Comparison of ENCODE assay signal across 25 cellular contexts in genomic region chr6:30801950-30802349, GRCh38. TPM values are rescaled to one million over a fixed set of nuclear protein-coding genes. Genes with fewer than 3 reads are reported as not detected.
DNase-seq lines count a peak whose midpoint lies in the region; ATAC-seq, FAIRE-seq and TF ChIP-seq lines count a peak whose summit lies in the region.
"Had no signal": no experiment of that assay in that cellular context is flagged by ENCODE, and none has a peak within 500 bp of the region (broad histone marks: within the 10 kb centered on the region; RNA-seq: fewer than 3 reads in every experiment).

No MANE protein-coding gene starts in this region.

- H3K27ac ChIP-seq in HepG2 (ENCODE audit: extremely low read length, insufficient read depth, low read length): peak overlapping the region; percentile 0
- H3K27ac ChIP-seq in right lobe of liver: no peak overlapping the region
- no peak overlapping the region for H3K27ac ChIP-seq in K562 (ENCODE audit: extremely low read depth, low read depth, low read length)
- H3K27ac ChIP-seq in aorta (ENCODE audit: low read depth in 1 of 2, low read length in 2 of 2): no peak overlapping the region
- H3K27ac ChIP-seq in endodermal cell (ENCODE audit: low read depth, low read length): no peak overlapping the region
- H3K27ac ChIP-seq: SJCRH30 had no signal

- 0 out of 2 replicates have a peak overlapping the region, but pooled peaks have one; percentile 7 for H3K9ac ChIP-seq in HepG2 (ENCODE audit: insufficient read depth, low read depth, low read length)
- no peak overlapping the region for H3K9ac ChIP-seq in K562 (ENCODE audit: insufficient read depth in 1 of 2, low read depth in 2 of 2, low read length in 2 of 2)
- H3K9ac ChIP-seq in endodermal cell (ENCODE audit: extremely low read depth, low read length, poor library complexity, severe bottlenecking): no peak overlapping the region

- H2AFZ ChIP-seq in HepG2 (ENCODE audit: low read length) (peak overlapping the region; percentile 12), K562 (ENCODE audit: low read depth, low read length) (peak overlapping the region; percentile 29; the same call in 1 of the 2 replicates)

- H4K20me1 ChIP-seq in HepG2 (ENCODE audit: insufficient read depth, low read length) (no peaks in the 10 kb centered on the region), K562 (replicated peaks; ENCODE audit: control insufficient read depth, insufficient read depth, low read length) (no peaks in the 10 kb centered on the region)

- FAIRE-seq in HepG2 (lab: Jason Lieb, UNC) (no peak), K562 (lab: Jason Lieb, UNC) (no peak)
- FAIRE-seq: D721Med had no signal

- H3K27ac Mint-ChIP-seq in nephron: peak overlapping the region; percentile 91 to 96 (median 92)
- H3K27ac Mint-ChIP-seq in endodermal cell: no peak overlapping the region
- no peak overlapping the region for H3K27ac Mint-ChIP-seq in activated naive CD4-positive, alpha-beta T cell treated with anti-CD3 and anti-CD28 coated beads for 36 hours
- H3K27ac Mint-ChIP-seq: H9, HFFc6 had no signal

- POLR2A ChIA-PET in HepG2 (lab: Yijun Ruan, JAX) (interaction anchor here (1.0 kb wide), 1 partner anchor 58 kb away, joined by 4 read pairs; the partner anchor contains the start of gene IER3), K562 (lab: Yijun Ruan, JAX) (interaction anchor here (1.0 to 1.7 kb wide), 3 partner anchors 9 to 20 kb away, joined by 3 to 6 read pairs (median 3); no protein-coding TSS in a partner anchor)

- ATAC-seq in HepG2 (peak; percentile 58), right lobe of liver (no peak), K562 (no peak), aorta (ENCODE audit: low FRiP score) (no peak)

- H3K36me3 ChIP-seq in HepG2 (replicated peaks in 1 of 2; ENCODE audit: control insufficient read depth in 1 of 2, insufficient read depth in 2 of 2, low read length in 2 of 2) (no peaks in the 10 kb centered on the region), right lobe of liver (no peaks in the 10 kb centered on the region), K562 (ENCODE audit: control insufficient read depth, insufficient read depth, low read length) (no peaks in the 10 kb centered on the region), aorta (ENCODE audit: control insufficient read depth in 1 of 2, insufficient read depth in 2 of 2, low read length in 1 of 2) (no peaks in the 10 kb centered on the region), endodermal cell (ENCODE audit: control insufficient read depth, insufficient read depth, low read length) (no peaks in the 10 kb centered on the region)
- H3K36me3 ChIP-seq: Peyer's patch, SJCRH30 had no signal

- H3K4me3 Mint-ChIP-seq in nephron (no peak overlapping the region), endodermal cell (no peak overlapping the region)
- no peak overlapping the region for H3K4me3 Mint-ChIP-seq in activated naive CD4-positive, alpha-beta T cell treated with anti-CD3 and anti-CD28 coated beads for 36 hours
- H3K4me3 Mint-ChIP-seq: H9, HFFc6 had no signal

- in situ Hi-C loops in HepG2 (cut with HindIII; ENCODE audit: extremely low pct_ligation_motif_present, low pct_unique_long_range_greater_than_20kb): no loop called here
- in situ Hi-C loops in K562 (cut with MboI): no loop called here

- BruUV-seq in HepG2 (replicated peaks; lab: Mats Ljungman, UMichigan) (no TSS peak), K562 (replicated peaks; lab: Mats Ljungman, UMichigan) (no TSS peak)

- H3K9me3 Mint-ChIP-seq in nephron (no peaks in the 10 kb centered on the region), endodermal cell (peaks cover under 1% of the 10 kb centered on the region)
- H3K9me3 Mint-ChIP-seq in activated naive CD4-positive, alpha-beta T cell treated with anti-CD3 and anti-CD28 coated beads for 36 hours: no peaks in the 10 kb centered on the region
- H3K9me3 Mint-ChIP-seq: H9, HFFc6 had no signal

- no peaks in the 10 kb centered on the region for H3K9me1 ChIP-seq in K562 (ENCODE audit: control insufficient read depth, insufficient read depth, low read length)

- H3K4me3 ChIP-seq in HepG2 (replicated peaks in 1 of 3; ENCODE audit: insufficient read depth in 1 of 3, low read depth in 2 of 3, low read length in 3 of 3): no peak overlapping the region
- no peak overlapping the region for H3K4me3 ChIP-seq in right lobe of liver
- no peak overlapping the region for H3K4me3 ChIP-seq in K562
- no peak overlapping the region for H3K4me3 ChIP-seq in aorta (ENCODE audit: low read length in 2 of 2)
- H3K4me3 ChIP-seq in endodermal cell (ENCODE audit: low read length): no peak overlapping the region
- H3K4me3 ChIP-seq: Peyer's patch, SJCRH30 had no signal

- 58% methylated on average over 8 of the region's 8 CpGs for WGBS in HepG2 (ENCODE audit: low lambda C conversion rate)
- 70% methylated on average over 8 of the region's 8 CpGs for WGBS in right lobe of liver (ENCODE audit: insufficient coverage, low coverage, low lambda C conversion rate, missing lambda C conversion rate)
- 55% methylated on average over 8 of the region's 8 CpGs for WGBS in K562 (ENCODE audit: insufficient coverage, low coverage, missing lambda C conversion rate)
- WGBS in aorta, 2 donors: 55% methylated on average over 8 of the region's 8 CpGs
- WGBS in endodermal cell (ENCODE audit: insufficient coverage in 1 of 2, insufficient read length in 1 of 2), 2 experiments: 79 to 84% methylated on average over 5 to 8 of the region's 8 CpGs

- CTCF ChIA-PET in HepG2 (lab: Yijun Ruan, JAX; ENCODE audit: low intra/inter-chr PET ratio, low total read pairs) (no interaction called here), K562 (lab: Yijun Ruan, JAX; ENCODE audit: low intra/inter-chr PET ratio) (no interaction called here)
- CTCF ChIA-PET in activated naive CD4-positive, alpha-beta T cell treated with anti-CD3 and anti-CD28 coated beads for 36 hours (lab: Charles Lee): no interaction called here

- H3K27me3 Mint-ChIP-seq in nephron (ENCODE audit: low read depth) (no peaks in the 10 kb centered on the region), endodermal cell (ENCODE audit: insufficient read depth) (peaks cover 2% of the 10 kb centered on the region)
- no peaks in the 10 kb centered on the region for H3K27me3 Mint-ChIP-seq in activated naive CD4-positive, alpha-beta T cell treated with anti-CD3 and anti-CD28 coated beads for 36 hours (ENCODE audit: low read depth)

- H3K4me2 ChIP-seq in HepG2 (ENCODE audit: low read depth, low read length) (peak overlapping the region; percentile 48), K562 (ENCODE audit: insufficient read depth, low read length) (no peak overlapping the region)

- TF ChIP-seq EP300 in HepG2 (IDR thresholded peaks at IDR 0.05; ENCODE audit: low read depth in 2 of 2, low read length in 2 of 2): no peak
- no peak for TF ChIP-seq EP300 in HepG2 (CRISPR knock-in tag; IDR thresholded peaks at IDR 0.05; ENCODE audit: borderline replicate concordance)
- no peak for TF ChIP-seq EP300 in K562 (IDR thresholded peaks at IDR 0.05; ENCODE audit: low read length)

- H3K36me3 Mint-ChIP-seq in nephron (ENCODE audit: low read depth) (no peaks in the 10 kb centered on the region), endodermal cell (ENCODE audit: low read depth) (no peaks in the 10 kb centered on the region)
- H3K36me3 Mint-ChIP-seq in activated naive CD4-positive, alpha-beta T cell treated with anti-CD3 and anti-CD28 coated beads for 36 hours (ENCODE audit: low read depth): no peaks in the 10 kb centered on the region

- H3K79me2 ChIP-seq in HepG2 (ENCODE audit: insufficient read depth, low read length) (no peaks in the 10 kb centered on the region), K562 (ENCODE audit: control insufficient read depth, insufficient read depth, low read length) (no peaks in the 10 kb centered on the region)

- H3K9me3 ChIP-seq in HepG2 (ENCODE audit: low read length) (no peaks in the 10 kb centered on the region), right lobe of liver (no peaks in the 10 kb centered on the region), K562 (replicated peaks; ENCODE audit: control insufficient read depth, insufficient read depth, low read depth, low read length) (no peaks in the 10 kb centered on the region), aorta (ENCODE audit: control insufficient read depth, low read length) (no peaks in the 10 kb centered on the region), endodermal cell (ENCODE audit: control insufficient read depth, low read length) (no peaks in the 10 kb centered on the region)
- H3K9me3 ChIP-seq: Peyer's patch, SJCRH30 had no signal

- TF ChIP-seq CTCF in HepG2 (CRISPR knock-in tag; IDR thresholded peaks at IDR 0.05) (no peak), right lobe of liver (IDR thresholded peaks at IDR 0.05) (no peak), K562 (IDR thresholded peaks at IDR 0.05 in 2 of 3, conservative IDR thresholded peaks at IDR 0.05 in 1 of 3; ENCODE audit: insufficient read depth in 2 of 3, low read depth in 1 of 3, low read length in 3 of 3) (no peak), nephron (IDR thresholded peaks at IDR 0.05; ENCODE audit: unreplicated experiment in 3 of 3) (no peak), endodermal cell (conservative IDR thresholded peaks at IDR 0.05) (no peak)

- intact Hi-C loops in HepG2 (cut with micrococcal nuclease; ENCODE audit: unreplicated experiment) (no loop called here), right lobe of liver (cut with DNase I) (no loop called here), K562 (cut with micrococcal nuclease) (no loop called here), aorta (cut with DNase I) (no loop called here)
- intact Hi-C loops in activated naive CD4-positive, alpha-beta T cell treated with anti-CD3 and anti-CD28 coated beads for 36 hours (cut with micrococcal nuclease): no loop called here

- DNase-seq in HepG2 (ENCODE audit: low spot score) (no peak), right lobe of liver (no peak), K562 (ENCODE audit: extremely low read depth in 1 of 4, low spot score in 3 of 4) (no peak), aorta (peak; percentile 10 to 20), endodermal cell (no peak), SIG-M5 (lab: John Stamatoyannopoulos, UW) (no peak)
- no peak for DNase-seq in activated naive CD4-positive, alpha-beta T cell treated with anti-CD3 and anti-CD28 coated beads for 36 hours
- DNase-seq: AML-193, C1 segment of cervical spinal cord, DMS53, EL, GF-D8, H9, HFFc6, KG1, NCI-H1092 treated with DMSO at 0.1 percent for 48 hours, NCI-H1436 treated with DMSO at 0.1 percent for 48 hours, NCI-H1930, NCI-H226, NCI-H524 treated with DMSO at 0.1 percent for 48 hours, NCI-H82, Peyer's patch, SJCRH30 had no signal

- peaks cover 77% of the 10 kb centered on the region for H3K4me1 ChIP-seq in HepG2 (ENCODE audit: insufficient read depth, low read length)
- H3K4me1 ChIP-seq in right lobe of liver: no peaks in the 10 kb centered on the region
- H3K4me1 ChIP-seq in K562 (replicated peaks in 1 of 2; ENCODE audit: control insufficient read depth in 2 of 2, insufficient read depth in 2 of 2, low read length in 2 of 2): peaks cover 18 to 26% of the 10 kb centered on the region in 2 experiments
- H3K4me1 ChIP-seq in aorta (ENCODE audit: control insufficient read depth in 1 of 2, insufficient read depth in 2 of 2, low read length in 2 of 2): no peaks in the 10 kb centered on the region
- H3K4me1 ChIP-seq in endodermal cell (ENCODE audit: control insufficient read depth, insufficient read depth, low read length): no peaks in the 10 kb centered on the region
- H3K4me1 ChIP-seq: Peyer's patch had no signal

- no peak for TF ChIP-seq POLR2A in HepG2 (IDR thresholded peaks at IDR 0.05; ENCODE audit: insufficient read depth in 1 of 2, low read depth in 2 of 2, low read length in 2 of 2)
- no peak for TF ChIP-seq POLR2A in right lobe of liver (IDR thresholded peaks at IDR 0.05)
- TF ChIP-seq POLR2A in K562 (conservative IDR thresholded peaks at IDR 0.05): no peak

- H3K4me1 Mint-ChIP-seq in nephron: peaks cover 40% of the 10 kb centered on the region
- no peaks in the 10 kb centered on the region for H3K4me1 Mint-ChIP-seq in endodermal cell
- H3K4me1 Mint-ChIP-seq in activated naive CD4-positive, alpha-beta T cell treated with anti-CD3 and anti-CD28 coated beads for 36 hours (ENCODE audit: low read depth): peaks cover 24% of the 10 kb centered on the region

- H3K27me3 ChIP-seq in HepG2 (ENCODE audit: control insufficient read depth in 1 of 2, insufficient read depth in 2 of 2, low read length in 2 of 2): no peaks in the 10 kb centered on the region
- no peaks in the 10 kb centered on the region for H3K27me3 ChIP-seq in right lobe of liver
- no peaks in the 10 kb centered on the region for H3K27me3 ChIP-seq in K562 (ENCODE audit: control insufficient read depth in 2 of 2, insufficient read depth in 2 of 2, low read length in 2 of 2)
- H3K27me3 ChIP-seq in aorta (ENCODE audit: control insufficient read depth in 1 of 2, insufficient read depth in 2 of 2, low read length in 1 of 2): peaks cover 0 to 2% of the 10 kb centered on the region in 2 donors
- H3K27me3 ChIP-seq in endodermal cell (ENCODE audit: control insufficient read depth, insufficient read depth, low read length, poor library complexity, severe bottlenecking): no peaks in the 10 kb centered on the region
- H3K27me3 ChIP-seq: Peyer's patch, SJCRH30 had no signal

- no peak for TF ChIP-seq RAD21 in HepG2 (CRISPR knock-in tag; IDR thresholded peaks at IDR 0.05)
- no peak for TF ChIP-seq RAD21 in K562 (CRISPR knock-in tag; conservative IDR thresholded peaks at IDR 0.05 in 1 of 2, IDR thresholded peaks at IDR 0.05 in 1 of 2)

RNA-seq across cellular contexts. Expression of gene IER3, which starts 57.6 kb away (rescaled TPM):
- total RNA-seq in HepG2 (2016; rRNA removed; fragmentation: Illumina TruSeq; extraction: Trizol): 28.7 and 51.1 TPM in 2 replicates
- total RNA-seq in HepG2 (2016; cell fraction: cytosol; rRNA removed; fragmentation: Illumina TruSeq; extraction: Trizol; ENCODE audit: low read depth): 83.5 and 89.8 TPM in 2 replicates
- 25.7 and 52.1 TPM in 2 replicates for total RNA-seq in HepG2 (2016; cell fraction: insoluble cytoplasmic fraction; rRNA removed; fragmentation: Illumina TruSeq; extraction: Trizol)
- total RNA-seq in HepG2 (2016; cell fraction: membrane; rRNA removed; fragmentation: Illumina TruSeq; extraction: Trizol): 91.3 and 101 TPM in 2 replicates
- 33.1 and 34.2 TPM in 2 replicates for total RNA-seq in HepG2 (2016; cell fraction: nucleus; rRNA removed; fragmentation: Illumina TruSeq; extraction: Trizol)
- 131 and 151 TPM in 2 replicates for polyA plus RNA-seq in HepG2 (2011; rRNA removed)
- 117 TPM in 2 replicates for polyA plus RNA-seq in HepG2 (2011; cell fraction: cytosol; rRNA removed)
- 111 and 130 TPM in 2 replicates for polyA plus RNA-seq in HepG2 (2011; cell fraction: nucleus; rRNA removed)
- 130 and 313 TPM in 2 replicates for polyA plus RNA-seq in HepG2 (2012)
- 21.8 and 24.4 TPM in 2 replicates for polyA plus RNA-seq in HepG2 (2016; cell fraction: cytosol; fragmentation: Illumina TruSeq; extraction: Trizol; ENCODE audit: low read depth)
- polyA plus RNA-seq in HepG2 (2016; cell fraction: insoluble cytoplasmic fraction; fragmentation: Illumina TruSeq; extraction: Trizol; ENCODE audit: low read depth): 28.6 and 30.4 TPM in 2 replicates
- polyA plus RNA-seq in HepG2 (2016; cell fraction: membrane; fragmentation: Illumina TruSeq; extraction: Trizol; ENCODE audit: low read depth): 23.7 and 25.1 TPM in 2 replicates
- polyA plus RNA-seq in HepG2 (2016; cell fraction: nucleus; fragmentation: Illumina TruSeq; extraction: Trizol; ENCODE audit: insufficient read depth, low read depth): 72.1 and 79.6 TPM in 2 replicates
- 19.0 and 307 TPM in 2 replicates for polyA minus RNA-seq in HepG2 (2011; rRNA and poly(A)+ RNA removed; ENCODE audit: low replicate concordance)
- 213 and 378 TPM in 2 replicates for polyA minus RNA-seq in HepG2 (2011; cell fraction: cytosol; rRNA and poly(A)+ RNA removed)
- polyA minus RNA-seq in HepG2 (2011; cell fraction: nucleus; rRNA and poly(A)+ RNA removed): 95.2 and 99.7 TPM in 2 replicates
- total RNA-seq in right lobe of liver: 10 to 100 TPM in 3 of 6 experiments, 1 to 10 TPM in 3; 2.8 to 72.3 (median 24.5) TPM
- total RNA-seq in K562 (2011; cell fraction: chromatin; rRNA removed; ENCODE audit: low replicate concordance): 15.2 and 21.4 TPM in 2 replicates
- total RNA-seq in K562 (2011; cell fraction: nucleolus; rRNA removed): 22.4 and 29.0 TPM in 2 replicates
- 21.0 and 27.1 TPM in 2 replicates for total RNA-seq in K562 (2011; cell fraction: nucleoplasm; rRNA removed)
- 18.7 and 24.7 TPM in 2 replicates for total RNA-seq in K562 (2014; rRNA removed)
- total RNA-seq in K562 (2014; rRNA removed; fragmentation: Illumina TruSeq; extraction: Trizol): 8.0 and 8.2 TPM in 2 replicates
- 13.0 and 15.1 TPM in 2 replicates for total RNA-seq in K562 (2015; rRNA removed; fragmentation: Illumina TruSeq; extraction: Trizol)
- 23.4 and 24.1 TPM in 2 replicates for total RNA-seq in K562 (2021)
- 8.8 and 11.5 TPM in 2 replicates for polyA plus RNA-seq in K562 (2011; rRNA removed)
- 9.9 and 20.6 TPM in 2 replicates for polyA plus RNA-seq in K562 (2011; cell fraction: cytosol; rRNA removed)
- polyA plus RNA-seq in K562 (2011; cell fraction: nucleus; rRNA removed): 25.7 and 32.6 TPM in 2 replicates
- polyA plus RNA-seq in K562 (2012): 30.7 and 77.8 TPM in 2 replicates
- polyA plus RNA-seq in K562 (2014; fragmentation: Illumina TruSeq; extraction: Trizol): 11.4 and 12.5 TPM in 2 replicates
- 1 to 10 TPM; 1.5 to 1.7 TPM for polyA plus RNA-seq in K562 (2014; fragmentation: Nextera tagmentation; extraction: Ambion mirVana)
- 26.0 and 30.0 TPM in 2 replicates for polyA plus RNA-seq in K562 (2014; rRNA removed)
- 3.8 and 6.5 TPM in 2 replicates for polyA minus RNA-seq in K562 (2011; rRNA and poly(A)+ RNA removed)
- 5.3 and 6.8 TPM in 2 replicates for polyA minus RNA-seq in K562 (2011; cell fraction: cytosol; rRNA and poly(A)+ RNA removed)
- 9.7 and 12.9 TPM in 2 replicates for polyA minus RNA-seq in K562 (2011; cell fraction: nucleus; rRNA and poly(A)+ RNA removed)
- total RNA-seq in aorta: 10 to 100 TPM; 62.0 to 72.9 TPM
- polyA plus RNA-seq in aorta: 10 to 100 TPM; 17.8 to 88.8 TPM
- total RNA-seq in endodermal cell: 100 to 1,000 TPM; 102 to 136 TPM
- polyA plus RNA-seq in endodermal cell (2013, experiment 1 of 2): 51.3 TPM
- 74.4 TPM for polyA plus RNA-seq in endodermal cell (2013, experiment 2 of 2)
- total RNA-seq in activated naive CD4-positive, alpha-beta T cell treated with anti-CD3 and anti-CD28 coated beads for 36 hours: 10 to 100 TPM; 32.2 to 34.0 TPM

RNA-seq across cellular contexts. Expression of gene FLOT1, which starts 59.5 kb away (rescaled TPM):
- total RNA-seq in HepG2 (2016; rRNA removed; fragmentation: Illumina TruSeq; extraction: Trizol) (77.8 and 82.3 TPM in 2 replicates), right lobe of liver (10 to 100 TPM; 37.1 to 92.2 (median 73.5) TPM), K562 (2014; rRNA removed) (118 and 131 TPM in 2 replicates), K562 (2014; rRNA removed; fragmentation: Illumina TruSeq; extraction: Trizol) (84.7 and 84.8 TPM in 2 replicates), K562 (2015; rRNA removed; fragmentation: Illumina TruSeq; extraction: Trizol) (101 and 102 TPM in 2 replicates), K562 (2021) (124 and 127 TPM in 2 replicates), aorta (100 to 1,000 TPM; 172 to 222 TPM), endodermal cell (100 to 1,000 TPM; 121 to 141 TPM)
- total RNA-seq in HepG2 (2016; cell fraction: cytosol; rRNA removed; fragmentation: Illumina TruSeq; extraction: Trizol; ENCODE audit: low read depth): 113 and 115 TPM in 2 replicates
- total RNA-seq in HepG2 (2016; cell fraction: insoluble cytoplasmic fraction; rRNA removed; fragmentation: Illumina TruSeq; extraction: Trizol): 72.3 and 79.6 TPM in 2 replicates
- 145 and 152 TPM in 2 replicates for total RNA-seq in HepG2 (2016; cell fraction: membrane; rRNA removed; fragmentation: Illumina TruSeq; extraction: Trizol)
- 43.2 and 49.0 TPM in 2 replicates for total RNA-seq in HepG2 (2016; cell fraction: nucleus; rRNA removed; fragmentation: Illumina TruSeq; extraction: Trizol)
- polyA plus RNA-seq in HepG2 (2011; rRNA removed) (130 and 150 TPM in 2 replicates), K562 (2011; rRNA removed) (131 and 154 TPM in 2 replicates), K562 (2014; fragmentation: Illumina TruSeq; extraction: Trizol) (138 and 144 TPM in 2 replicates), K562 (2014; fragmentation: Nextera tagmentation; extraction: Ambion mirVana) (10 to 100 TPM; 11.7 to 12.0 TPM), K562 (2014; rRNA removed) (149 and 174 TPM in 2 replicates), aorta (100 to 1,000 TPM; 153 to 213 TPM)
- polyA plus RNA-seq in HepG2 (2011; cell fraction: cytosol; rRNA removed): 126 and 128 TPM in 2 replicates
- polyA plus RNA-seq in HepG2 (2011; cell fraction: nucleus; rRNA removed): 139 and 173 TPM in 2 replicates
- 119 and 142 TPM in 2 replicates for polyA plus RNA-seq in HepG2 (2012)
- polyA plus RNA-seq in HepG2 (2016; cell fraction: cytosol; fragmentation: Illumina TruSeq; extraction: Trizol; ENCODE audit: low read depth): 217 and 220 TPM in 2 replicates
- polyA plus RNA-seq in HepG2 (2016; cell fraction: insoluble cytoplasmic fraction; fragmentation: Illumina TruSeq; extraction: Trizol; ENCODE audit: low read depth): 116 and 125 TPM in 2 replicates
- 219 and 220 TPM in 2 replicates for polyA plus RNA-seq in HepG2 (2016; cell fraction: membrane; fragmentation: Illumina TruSeq; extraction: Trizol; ENCODE audit: low read depth)
- polyA plus RNA-seq in HepG2 (2016; cell fraction: nucleus; fragmentation: Illumina TruSeq; extraction: Trizol; ENCODE audit: insufficient read depth, low read depth): 146 and 154 TPM in 2 replicates
- 102 and 133 TPM in 2 replicates for polyA minus RNA-seq in HepG2 (2011; rRNA and poly(A)+ RNA removed; ENCODE audit: low replicate concordance)
- polyA minus RNA-seq in HepG2 (2011; cell fraction: cytosol; rRNA and poly(A)+ RNA removed): 49.8 and 51.9 TPM in 2 replicates
- 34.5 and 57.3 TPM in 2 replicates for polyA minus RNA-seq in HepG2 (2011; cell fraction: nucleus; rRNA and poly(A)+ RNA removed)
- 164 and 277 TPM in 2 replicates for total RNA-seq in K562 (2011; cell fraction: chromatin; rRNA removed; ENCODE audit: low replicate concordance)
- 152 and 165 TPM in 2 replicates for total RNA-seq in K562 (2011; cell fraction: nucleolus; rRNA removed)
- 155 and 194 TPM in 2 replicates for total RNA-seq in K562 (2011; cell fraction: nucleoplasm; rRNA removed)
- polyA plus RNA-seq in K562 (2011; cell fraction: cytosol; rRNA removed): 144 and 149 TPM in 2 replicates
- 209 and 233 TPM in 2 replicates for polyA plus RNA-seq in K562 (2011; cell fraction: nucleus; rRNA removed)
- polyA plus RNA-seq in K562 (2012): 135 and 272 TPM in 2 replicates
- 122 and 132 TPM in 2 replicates for polyA minus RNA-seq in K562 (2011; rRNA and poly(A)+ RNA removed)
- 72.2 and 76.2 TPM in 2 replicates for polyA minus RNA-seq in K562 (2011; cell fraction: cytosol; rRNA and poly(A)+ RNA removed)
- 38.5 and 58.5 TPM in 2 replicates for polyA minus RNA-seq in K562 (2011; cell fraction: nucleus; rRNA and poly(A)+ RNA removed)
- 119 TPM for polyA plus RNA-seq in endodermal cell (2013, experiment 1 of 2)
- polyA plus RNA-seq in endodermal cell (2013, experiment 2 of 2): 111 TPM
- 100 to 1,000 TPM; 162 to 173 TPM for total RNA-seq in activated naive CD4-positive, alpha-beta T cell treated with anti-CD3 and anti-CD28 coated beads for 36 hours

Comparison
In these comparisons a context has a peak if more than half of its experiments do, and no peak if none do; other contexts are left out.
1. DNase-seq: peak in aorta (2 of 2); none in HepG2 (single experiment), right lobe of liver (0 of 3), K562 (0 of 4), endodermal cell (single experiment), activated naive CD4-positive, alpha-beta T cell treated with anti-CD3 and anti-CD28 coated beads for 36 hours (single experiment) and SIG-M5 (single experiment).
2. H3K27ac Mint-ChIP-seq: peak in nephron (3 of 3); none in endodermal cell (single experiment) and activated naive CD4-positive, alpha-beta T cell treated with anti-CD3 and anti-CD28 coated beads for 36 hours (single experiment).
3. Of the 241 proteins assayed by ChIP-seq in both HepG2 and K562: peak only in HepG2: ZNF280B; only in K562: HIVEP1; in both: none; in neither: 236; mixed calls (peak in some experiments, not most) for 3.